1 cellular context compared by ENCODE assay signal in genomic region chr11:58578635-58579191, GRCh38.
TF ChIP-seq lines count a peak whose summit lies in the region.

ZFP91 (plus strand) TSS chr11:58579063; CDS start chr11:58579282, 219 bp downstream.

TF ChIP-seq in K562, 482 proteins besides CTCF, POLR2A, EP300 and RAD21 (continued from another document and continues in another):
- TF ChIP-seq CREB3L1 (IDR thresholded peaks at IDR 0.05; ENCODE audit: borderline replicate concordance, low read depth) (peak; percentile 85), E2F6 (IDR thresholded peaks at IDR 0.05; ENCODE audit: borderline replicate concordance in 1 of 2, extremely low read depth in 1 of 2, insufficient read depth in 1 of 2, insufficient read length in 1 of 2, low read depth in 1 of 2, low read length in 1 of 2, poor library complexity in 1 of 2, severe bottlenecking in 1 of 2) (peak; percentile 80 to 85), ETS2 (tag; IDR thresholded peaks at IDR 0.05; ENCODE audit: borderline replicate concordance, poor library complexity, severe bottlenecking) (no peak), FOXM1 (IDR thresholded peaks at IDR 0.05; ENCODE audit: low read depth) (peak; percentile 93), FOXM1 (CRISPR knock-in tag; IDR thresholded peaks at IDR 0.05; ENCODE audit: low read depth) (no peak), ZFPM2 (CRISPR knock-in tag; IDR thresholded peaks at IDR 0.05) (no peak), REST (CRISPR knock-in tag; IDR thresholded peaks at IDR 0.05; ENCODE audit: low read depth) (0 out of 2 replicates have a peak, but pooled peaks have one; percentile 68), STAT6 (CRISPR knock-in tag; IDR thresholded peaks at IDR 0.05) (0 out of 2 replicates have a peak, but pooled peaks have one; percentile 38), NFYB (IDR thresholded peaks at IDR 0.05; ENCODE audit: extremely low read depth, insufficient read length) (no peak), DMBX1 (CRISPR knock-in tag; IDR thresholded peaks at IDR 0.05; ENCODE audit: borderline replicate concordance) (no peak), MYBL2 (IDR thresholded peaks at IDR 0.05; ENCODE audit: low read depth) (peak; percentile 96), MYBL2 (CRISPR knock-in tag; IDR thresholded peaks at IDR 0.05; ENCODE audit: borderline replicate concordance) (no peak), POLR2G (IDR thresholded peaks at IDR 0.05; ENCODE audit: low read depth, low read length) (peak; percentile 81), CREB1 (IDR thresholded peaks at IDR 0.05) (peak; percentile 22; the same call in 1 of the 2 replicates), CREB1 (CRISPR knock-in tag; IDR thresholded peaks at IDR 0.05) (no peak), IRF9 (tag; IDR thresholded peaks at IDR 0.05) (no peak), VEZF1 (CRISPR knock-in tag; IDR thresholded peaks at IDR 0.05) (peak; percentile 73; the same call in 1 of the 2 replicates), ZNF184 (CRISPR knock-in tag; IDR thresholded peaks at IDR 0.05) (no peak), ASH1L (IDR thresholded peaks at IDR 0.05; ENCODE audit: borderline replicate concordance, low read depth, partially characterized antibody) (peak; percentile 60), RBBP5 (IDR thresholded peaks at IDR 0.05; ENCODE audit: borderline replicate concordance, insufficient read depth, low read length, poor library complexity, severe bottlenecking) (no peak), ZNF766 (CRISPR knock-in tag; conservative IDR thresholded peaks at IDR 0.05) (peak; percentile 87), CREM (IDR thresholded peaks at IDR 0.05; ENCODE audit: low read depth) (peak; percentile 68), CHD2 (IDR thresholded peaks at IDR 0.05; ENCODE audit: low read depth, low read length) (peak; percentile 99), KLF16 (IDR thresholded peaks at IDR 0.05) (no peak), NFE2L1 (tag; IDR thresholded peaks at IDR 0.05; ENCODE audit: borderline replicate concordance, low read depth) (no peak), RNF219 (CRISPR knock-in tag; IDR thresholded peaks at IDR 0.05) (no peak), HOXB6 (CRISPR knock-in tag; IDR thresholded peaks at IDR 0.05; ENCODE audit: borderline replicate concordance) (no peak), KDM5B (IDR thresholded peaks at IDR 0.05; ENCODE audit: insufficient replicate concordance, low read depth, low read length) (peak; percentile 61), FOS (IDR thresholded peaks at IDR 0.05; ENCODE audit: extremely low read depth, insufficient read length) (peak; percentile 77), RBM39 (optimal IDR thresholded peaks at IDR 0.05; ENCODE audit: low read depth, low read length) (no peak), NFRKB (IDR thresholded peaks at IDR 0.05; ENCODE audit: low read depth) (peak; percentile 93), TAF7 (tag; IDR thresholded peaks at IDR 0.05) (peak; percentile 79; the same call in 1 of the 2 replicates), E2F1 (CRISPR knock-in tag; IDR thresholded peaks at IDR 0.05) (peak; percentile 72; the same call in 1 of the 2 replicates), SIN3A (IDR thresholded peaks at IDR 0.05; ENCODE audit: borderline replicate concordance in 2 of 2, control insufficient read depth in 1 of 2, low read depth in 2 of 2, low read length in 2 of 2) (no peak), ZBTB7A (IDR thresholded peaks at IDR 0.05; ENCODE audit: borderline replicate concordance, control insufficient read depth, low read depth, low read length) (no peak), UBTF (IDR thresholded peaks at IDR 0.05; ENCODE audit: borderline replicate concordance in 1 of 2, low read depth in 2 of 2, low read length in 2 of 2) (0 out of 4 replicates have a peak, but pooled peaks of 1 of the 2 experiments have one; percentile 7), NEUROD1 (IDR thresholded peaks at IDR 0.05; ENCODE audit: borderline replicate concordance, low read depth, low read length, partially characterized antibody) (peak; percentile 82), PHTF2 (CRISPR knock-in tag; IDR thresholded peaks at IDR 0.05) (no peak), SP2 (IDR thresholded peaks at IDR 0.05; ENCODE audit: extremely low read depth, low read depth, low read length, poor library complexity, severe bottlenecking) (peak; percentile 42), ELF4 (CRISPR knock-in tag; IDR thresholded peaks at IDR 0.05) (0 out of 2 replicates have a peak, but pooled peaks have one; percentile 27), SP1 (CRISPR knock-in tag; IDR thresholded peaks at IDR 0.05) (peak; percentile 17), ZNF146 (CRISPR knock-in tag; IDR thresholded peaks at IDR 0.05; ENCODE audit: unreplicated experiment) (no peak)
